Comparison of ENCODE assay signal across 1 cellular context in the genomic region with DNA sequence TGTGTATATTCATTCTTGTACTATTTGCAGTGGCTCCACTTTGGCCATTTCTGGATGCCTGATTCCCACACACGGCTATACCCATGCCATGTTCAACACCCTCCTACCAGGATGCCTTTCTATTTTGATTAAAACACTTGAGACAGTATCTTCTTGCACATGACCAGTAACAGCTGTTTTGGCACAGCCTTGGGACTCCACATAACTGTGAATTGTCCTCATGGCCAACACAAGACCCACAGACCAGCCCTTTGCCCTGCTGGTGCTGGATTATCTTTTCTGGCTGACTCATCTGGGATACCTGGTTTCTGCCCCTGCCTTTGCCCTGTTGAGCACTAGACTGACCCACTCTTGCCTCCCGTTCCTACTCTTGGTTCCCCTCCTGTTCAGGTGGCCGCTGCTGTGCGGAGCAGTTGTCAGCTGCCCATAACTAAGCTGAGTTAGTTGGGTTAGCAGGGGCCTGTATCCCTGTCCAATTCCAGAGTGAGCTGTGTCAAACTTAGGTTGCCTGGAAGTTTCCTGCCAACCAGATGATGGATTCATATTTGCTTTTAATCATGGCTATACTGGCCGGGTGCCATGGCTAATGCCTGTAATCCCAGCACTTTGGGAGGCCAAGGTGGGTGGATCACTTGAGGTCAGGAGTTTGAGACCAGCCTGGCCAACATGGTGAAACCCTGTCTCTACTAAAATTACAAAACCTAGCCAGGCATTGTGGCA.
TF ChIP-seq lines count a peak whose summit lies in the region.

No MANE protein-coding gene starts in this region.

TF ChIP-seq in A549, 52 proteins besides CTCF, POLR2A, EP300 and RAD21:
- TF ChIP-seq, protein P1, sequence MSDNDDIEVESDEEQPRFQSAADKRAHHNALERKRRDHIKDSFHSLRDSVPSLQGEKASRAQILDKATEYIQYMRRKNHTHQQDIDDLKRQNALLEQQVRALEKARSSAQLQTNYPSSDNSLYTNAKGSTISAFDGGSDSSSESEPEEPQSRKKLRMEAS (IDR thresholded peaks at IDR 0.05) = no peak
- 0 out of 2 replicates have a peak, but pooled peaks have one; percentile 36 for TF ChIP-seq HOXB5 (CRISPR knock-in tag; IDR thresholded peaks at IDR 0.05)
